24 cellular contexts compared by ENCODE assay signal in the genomic region with DNA sequence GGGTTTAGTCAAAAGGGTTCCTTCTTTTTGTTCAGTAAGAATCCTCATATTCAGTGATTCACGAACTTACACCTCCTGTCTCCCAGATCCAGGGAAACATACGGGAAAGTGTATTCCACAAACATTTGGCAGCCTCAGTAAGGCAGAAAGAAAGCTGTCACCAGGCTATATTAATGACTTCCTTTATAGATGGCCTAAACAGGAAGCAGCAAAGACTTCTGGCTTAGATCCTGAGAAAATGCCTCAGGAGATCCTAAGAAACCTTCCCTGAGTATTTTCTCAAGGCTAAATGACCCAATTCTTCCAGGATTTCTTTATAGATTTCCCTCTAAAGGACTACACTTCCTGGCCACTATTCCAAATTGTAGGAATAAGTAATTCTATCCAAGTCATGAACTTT.
DNase-seq lines count a peak whose midpoint lies in the region; TF ChIP-seq lines count a peak whose summit lies in the region.
"Had no signal": no experiment of that assay in that cellular context is flagged by ENCODE, and none has a peak within 500 bp of the region (broad histone marks: within the 10 kb centered on the region; RNA-seq: fewer than 3 reads in every experiment).

No MANE protein-coding gene starts in this region.

- no peaks in the 10 kb centered on the region for H3K4me1 Mint-ChIP-seq in Caco-2 (ENCODE audit: low read depth, unreplicated experiment)
- H3K4me1 Mint-ChIP-seq: activated CD4-positive, alpha-beta memory T cell treated with anti-CD3 and anti-CD28 coated beads, Interleukin-2, amount 10 ng/mL, durations not matched to agents 7 days and 5 days; CD4-positive, CD25-positive, alpha-beta regulatory T cell; stimulated activated naive B cell treated with anti-CD40 and anti-IgM and Interleukin-4, amounts not matched to agents 10 μg/mL and 1 μg/mL and 100 μg/mL, for 72 hours had no signal

- H3K36me3 ChIP-seq in Caco-2 (ENCODE audit: control insufficient read depth, insufficient read depth, low read length) (no peaks in the 10 kb centered on the region), OCI-LY7 (ENCODE audit: insufficient read depth, low read length) (no peaks in the 10 kb centered on the region)
- H3K36me3 ChIP-seq: pancreas, suprapubic skin had no signal

- H3K9me2 ChIP-seq in OCI-LY7 (ENCODE audit: insufficient read depth, low read length) = no peaks in the 10 kb centered on the region

- intact Hi-C loops in Caco-2 (cut with micrococcal nuclease; ENCODE audit: unreplicated experiment) = no loop called here
- intact Hi-C loops in OCI-LY7 (cut with micrococcal nuclease; ENCODE audit: unreplicated experiment) = no loop called here

- no peaks in the 10 kb centered on the region for H3K79me2 ChIP-seq in OCI-LY7 (ENCODE audit: insufficient read depth, low read depth, low read length)

- TF ChIP-seq CTCF in fibroblast of pulmonary artery (IDR thresholded peaks at IDR 0.05; ENCODE audit: low read length, missing control alignments) (no peak), Caco-2 (IDR thresholded peaks at IDR 0.05; ENCODE audit: insufficient read depth in 1 of 2, low read depth in 1 of 2, low read length in 1 of 2, severe bottlenecking in 1 of 2, unreplicated experiment in 1 of 2) (no peak), OCI-LY7 (conservative IDR thresholded peaks at IDR 0.05; ENCODE audit: low read length) (no peak)

- H3K4me3 ChIP-seq in fibroblast of pulmonary artery (replicated peaks; ENCODE audit: low read depth, low read length) = no peak overlapping the region
- H3K4me3 ChIP-seq in Caco-2 (ENCODE audit: low read depth, low read length) = no peak overlapping the region
- no peak overlapping the region for H3K4me3 ChIP-seq in OCI-LY7 (ENCODE audit: low read depth, low read length, poor library complexity, severe bottlenecking)
- H3K4me3 ChIP-seq: dorsolateral prefrontal cortex, pancreas, suprapubic skin had no signal

- no peaks in the 10 kb centered on the region for H3K9me3 ChIP-seq in Caco-2
- H3K9me3 ChIP-seq in OCI-LY7 (ENCODE audit: low read length) = no peaks in the 10 kb centered on the region
- H3K9me3 ChIP-seq: pancreas, suprapubic skin had no signal

- H3K27ac ChIP-seq in OCI-LY7 (ENCODE audit: low read depth, low read length, poor library complexity, severe bottlenecking) = no peak overlapping the region
- H3K27ac ChIP-seq: dorsolateral prefrontal cortex, pancreas, suprapubic skin had no signal

- BruUV-seq in Caco-2 (replicated peaks; lab: Mats Ljungman, UMichigan) (no TSS peak), OCI-LY7 (replicated peaks; lab: Mats Ljungman, UMichigan) (no TSS peak)

- no peaks in the 10 kb centered on the region for H3K27me3 ChIP-seq in Caco-2 (replicated peaks; ENCODE audit: control insufficient read depth, insufficient read depth, low read length)
- H3K27me3 ChIP-seq: dorsolateral prefrontal cortex, pancreas, suprapubic skin had no signal

- no peaks in the 10 kb centered on the region for H3K9me3 Mint-ChIP-seq in Caco-2 (ENCODE audit: unreplicated experiment)

- DNase-seq in EL (peak; percentile 5), RPMI7951 (ENCODE audit: low read depth) (peak; percentile 27), fibroblast of pulmonary artery (ENCODE audit: low read depth) (peak; percentile 59), renal cortical epithelial cell (ENCODE audit: low read depth) (peak; percentile 6), Caco-2 (no peak), RKO (ENCODE audit: low spot score) (no peak), OCI-LY7 (ENCODE audit: low spot score) (no peak)
- DNase-seq in activated CD4-positive, alpha-beta T cell treated with anti-CD3 and anti-CD28 coated beads, Interleukin-2, amount 50 U/mL, for 4 hours = no peak
- DNase-seq: activated CD4-positive, alpha-beta memory T cell treated with anti-CD3 and anti-CD28 coated beads, Interleukin-2, amount 10 ng/mL, durations not matched to agents 7 days and 5 days; activated CD8-positive, alpha-beta memory T cell treated with anti-CD3 and anti-CD28 coated beads, Interleukin-2, amount 50 U/mL, for 48 hours; anterior cingulate cortex; CD4-positive, CD25-positive, alpha-beta regulatory T cell; central memory CD4-positive, alpha-beta T cell; dorsolateral prefrontal cortex; H7; head of caudate nucleus; NCI-H1092; NCI-H187; NCI-H526 treated with DMSO at 0.1 percent for 48 hours; pancreas; stimulated activated naive B cell treated with anti-CD40 and anti-IgM and Interleukin-4, amounts not matched to agents 10 μg/mL and 1 μg/mL and 100 μg/mL, for 72 hours; T-helper 1 cell had no signal

- H3K27ac Mint-ChIP-seq in Caco-2 (ENCODE audit: unreplicated experiment) = no peak overlapping the region
- H3K27ac Mint-ChIP-seq: activated CD4-positive, alpha-beta memory T cell treated with anti-CD3 and anti-CD28 coated beads, Interleukin-2, amount 10 ng/mL, durations not matched to agents 7 days and 5 days; activated naive CD4-positive, alpha-beta T cell treated with anti-CD3 and anti-CD28 coated beads, Interleukin-2, amount 50 U/mL, for 72 hours; CD4-positive, CD25-positive, alpha-beta regulatory T cell; stimulated activated naive B cell treated with anti-CD40 and anti-IgM and Interleukin-4, amounts not matched to agents 10 μg/mL and 1 μg/mL and 100 μg/mL, for 72 hours had no signal

- POLR2A ChIA-PET in Caco-2 (lab: Charles Lee) (no interaction called here), OCI-LY7 (lab: Charles Lee) (no interaction called here)

- no peak overlapping the region for H2AFZ ChIP-seq in OCI-LY7 (ENCODE audit: low read length)

- no peaks in the 10 kb centered on the region for H3K36me3 Mint-ChIP-seq in Caco-2 (ENCODE audit: insufficient read depth, unreplicated experiment)
- H3K36me3 Mint-ChIP-seq: activated naive CD4-positive, alpha-beta T cell treated with anti-CD3 and anti-CD28 coated beads, Interleukin-2, amount 50 U/mL, for 72 hours; CD4-positive, CD25-positive, alpha-beta regulatory T cell; stimulated activated naive B cell treated with anti-CD40 and anti-IgM and Interleukin-4, amounts not matched to agents 10 μg/mL and 1 μg/mL and 100 μg/mL, for 72 hours had no signal

- CTCF ChIA-PET in Caco-2 (lab: Charles Lee) (no interaction called here), OCI-LY7 (lab: Charles Lee; ENCODE audit: unreplicated experiment) (no interaction called here)

- no peaks in the 10 kb centered on the region for H4K20me1 ChIP-seq in OCI-LY7 (ENCODE audit: insufficient read depth, low read length)

- H3K27me3 Mint-ChIP-seq in Caco-2 (ENCODE audit: insufficient read depth, unreplicated experiment) = no peaks in the 10 kb centered on the region
- H3K27me3 Mint-ChIP-seq: activated CD4-positive, alpha-beta memory T cell treated with anti-CD3 and anti-CD28 coated beads, Interleukin-2, amount 10 ng/mL, durations not matched to agents 7 days and 5 days; CD4-positive, CD25-positive, alpha-beta regulatory T cell; stimulated activated naive B cell treated with anti-CD40 and anti-IgM and Interleukin-4, amounts not matched to agents 10 μg/mL and 1 μg/mL and 100 μg/mL, for 72 hours had no signal

- no peak overlapping the region for H3K4me2 ChIP-seq in OCI-LY7 (ENCODE audit: low read length)

- H3K4me1 ChIP-seq in Caco-2 = no peaks in the 10 kb centered on the region
- H3K4me1 ChIP-seq in OCI-LY7 (ENCODE audit: insufficient read depth, low read length, poor library complexity, severe bottlenecking) = no peaks in the 10 kb centered on the region
- H3K4me1 ChIP-seq: pancreas, suprapubic skin had no signal

- H3K4me3 Mint-ChIP-seq in Caco-2 (ENCODE audit: unreplicated experiment) = no peak overlapping the region
- H3K4me3 Mint-ChIP-seq: activated CD4-positive, alpha-beta memory T cell treated with anti-CD3 and anti-CD28 coated beads, Interleukin-2, amount 10 ng/mL, durations not matched to agents 7 days and 5 days; CD4-positive, CD25-positive, alpha-beta regulatory T cell; stimulated activated naive B cell treated with anti-CD40 and anti-IgM and Interleukin-4, amounts not matched to agents 10 μg/mL and 1 μg/mL and 100 μg/mL, for 72 hours had no signal

Comparison
In these comparisons a context has a peak if more than half of its experiments do, and no peak if none do; other contexts are left out.
1. DNase-seq: peak in EL (single experiment), RPMI7951 (single experiment), fibroblast of pulmonary artery (single experiment) and renal cortical epithelial cell (single experiment); none in activated CD4-positive, alpha-beta T cell treated with anti-CD3 and anti-CD28 coated beads, Interleukin-2, amount 50 U/mL, for 4 hours (0 of 2), Caco-2 (0 of 2), RKO (single experiment) and OCI-LY7 (single experiment).